8 cellular contexts compared by ENCODE assay signal in genomic region chr3:14401692-14402303, GRCh38. TPM values are rescaled to one million over a fixed set of nuclear protein-coding genes. Genes with fewer than 3 reads are reported as not detected.
DNase-seq lines count a peak whose midpoint lies in the region; ATAC-seq and TF ChIP-seq lines count a peak whose summit lies in the region.

No MANE protein-coding gene starts in this region.

- H3K4me2 ChIP-seq in Loucy (ENCODE audit: low read depth, low read length, poor library complexity, severe bottlenecking) = peak overlapping the region; percentile 78
- H3K4me2 ChIP-seq in neural cell (ENCODE audit: low read length) = peak overlapping the region; percentile 31

- no peaks in the 10 kb centered on the region for H3K9me3 ChIP-seq in CD4-positive, alpha-beta T cell (ENCODE audit: control insufficient read depth, low read length)
- H3K9me3 ChIP-seq in Loucy (ENCODE audit: insufficient read depth, low read depth, low read length) = no peaks in the 10 kb centered on the region
- H3K9me3 ChIP-seq in effector memory CD4-positive, alpha-beta T cell (ENCODE audit: control insufficient read depth, low read length) = no peaks in the 10 kb centered on the region
- no peaks in the 10 kb centered on the region for H3K9me3 ChIP-seq in neural cell (ENCODE audit: low read length)

- H3K9me2 ChIP-seq in Loucy (replicated peaks; ENCODE audit: low read depth, low read length) (no peaks in the 10 kb centered on the region), neural cell (ENCODE audit: insufficient read depth, low read length) (no peaks in the 10 kb centered on the region)

- no peak for TF ChIP-seq RAD21 in neural cell (conservative IDR thresholded peaks at IDR 0.05)

- H2AFZ ChIP-seq in Loucy (ENCODE audit: low read length) (peak overlapping the region; percentile 77), neural cell (ENCODE audit: low read depth, low read length) (peak overlapping the region; percentile 41)

- H3K4me1 Mint-ChIP-seq in CD4-positive, alpha-beta T cell (ENCODE audit: low read depth) = peaks cover 59% of the 10 kb centered on the region

- no peaks in the 10 kb centered on the region for H3K9me3 Mint-ChIP-seq in CD4-positive, alpha-beta T cell

- peaks cover 39% of the 10 kb centered on the region for H3K79me2 ChIP-seq in Loucy (ENCODE audit: insufficient read depth, low read length)
- H3K79me2 ChIP-seq in neural cell (replicated peaks; ENCODE audit: insufficient read depth, low read length) = peaks cover 26% of the 10 kb centered on the region

- peak overlapping the region; percentile 90 for H3K27ac Mint-ChIP-seq in CD4-positive, alpha-beta T cell

- peak overlapping the region; percentile 82 for H3K27ac ChIP-seq in CD4-positive, alpha-beta T cell (ENCODE audit: low read depth, low read length)
- peak overlapping the region; percentile 89 for H3K27ac ChIP-seq in effector memory CD4-positive, alpha-beta T cell (ENCODE audit: insufficient read depth, low read length, poor library complexity, severe bottlenecking)
- peak overlapping the region; percentile 95 for H3K27ac ChIP-seq in neural cell (ENCODE audit: low read length)

- H3K4me1 ChIP-seq in Loucy (ENCODE audit: insufficient read depth, low read length, poor library complexity, severe bottlenecking) = peaks cover 53% of the 10 kb centered on the region
- H3K4me1 ChIP-seq in effector memory CD4-positive, alpha-beta T cell (ENCODE audit: control insufficient read depth, insufficient read depth, low read length, poor library complexity, severe bottlenecking) = peaks cover 17% of the 10 kb centered on the region

- POLR2A ChIA-PET in CD4-positive, alpha-beta T cell (lab: Charles Lee) = interaction anchor here (0.8 to 3.5 kb wide), 18 partner anchors 8 to 1053 kb away, joined by 3 to 107 read pairs (median 6); partner anchors contain the start of genes CCDC174, CHCHD4, HDAC11 and LSM3

- ATAC-seq in CD4-positive, alpha-beta T cell (ENCODE audit: poor library complexity) = no peak
- no peak for ATAC-seq in HG02571 (IDR thresholded peaks at IDR 0.05; ENCODE audit: unreplicated experiment)

- H3K4me3 ChIP-seq in Loucy (ENCODE audit: low read length, poor library complexity, severe bottlenecking) (peak overlapping the region; percentile 84), neural cell (ENCODE audit: low read length) (peak overlapping the region; percentile 93)
- peak overlapping the region; percentile 70 for H3K4me3 ChIP-seq in effector memory CD4-positive, alpha-beta T cell (ENCODE audit: insufficient read depth, low read depth, low read length, poor library complexity, severe bottlenecking)

- CTCF ChIA-PET in CD4-positive, alpha-beta T cell (lab: Charles Lee) = interaction anchor here (0.9 to 4.7 kb wide), 12 partner anchors 10 to 522 kb away, joined by 3 to 42 read pairs (median 5); partner anchors contain the start of gene WNT7A

- no peak for TF ChIP-seq EP300 in neural cell (conservative IDR thresholded peaks at IDR 0.05; ENCODE audit: poor library complexity, severe bottlenecking)

- H3F3A ChIP-seq in Loucy (ENCODE audit: low read depth) = no peaks in the 10 kb centered on the region; the same call in 1 of the 2 replicates
- no peaks in the 10 kb centered on the region for H3F3A ChIP-seq in neural cell (ENCODE audit: insufficient read depth, low read length, poor library complexity, severe bottlenecking)

- H3K27me3 ChIP-seq in CD4-positive, alpha-beta T cell (ENCODE audit: control insufficient read depth, insufficient read depth, low read length) = no peaks in the 10 kb centered on the region
- no peaks in the 10 kb centered on the region for H3K27me3 ChIP-seq in Loucy (ENCODE audit: insufficient read depth, low read length, poor library complexity, severe bottlenecking)
- H3K27me3 ChIP-seq in effector memory CD4-positive, alpha-beta T cell (replicated peaks; ENCODE audit: control insufficient read depth, insufficient read depth, low read length, poor library complexity, severe bottlenecking) = no peaks in the 10 kb centered on the region
- no peaks in the 10 kb centered on the region for H3K27me3 ChIP-seq in neural cell (ENCODE audit: insufficient read depth, low read depth, low read length)

- no peak for TF ChIP-seq CTCF in CD4-positive, alpha-beta T cell (IDR thresholded peaks at IDR 0.05)
- TF ChIP-seq CTCF in Loucy (conservative IDR thresholded peaks at IDR 0.05; ENCODE audit: low read length) (no peak), neural cell (IDR thresholded peaks at IDR 0.05; ENCODE audit: poor library complexity, severe bottlenecking) (no peak)

- H4K20me1 ChIP-seq in Loucy (ENCODE audit: insufficient read depth, low read length, poor library complexity, severe bottlenecking) (peaks cover 27% of the 10 kb centered on the region), neural cell (ENCODE audit: insufficient read depth) (no peaks in the 10 kb centered on the region)

- peak overlapping the region; percentile 42 for H3K9ac ChIP-seq in Loucy (ENCODE audit: low read depth, low read length, poor library complexity, severe bottlenecking)
- peak overlapping the region; percentile 92 for H3K9ac ChIP-seq in neural cell (ENCODE audit: low read length)

- H3K36me3 ChIP-seq in Loucy (ENCODE audit: insufficient read depth, low read length) (no peaks in the 10 kb centered on the region), neural cell (ENCODE audit: insufficient read depth, low read length) (no peaks in the 10 kb centered on the region)
- H3K36me3 ChIP-seq in effector memory CD4-positive, alpha-beta T cell (ENCODE audit: control insufficient read depth, insufficient read depth, low read length) = no peaks in the 10 kb centered on the region

- intact Hi-C loops in CD4-positive, alpha-beta T cell (cut with DNase I, micrococcal nuclease) = loop anchor here (1.0 to 10.0 kb wide), 15 partner anchors 30 to 1559 kb away; partner anchors contain the start of genes LSM3 (in 2 of the 2), XPC (in 2 of the 2), CHCHD4 (in 1 of the 2) and NR2C2 (in 1 of the 2)

- peaks cover 12% of the 10 kb centered on the region for H3K36me3 Mint-ChIP-seq in CD4-positive, alpha-beta T cell (ENCODE audit: low read depth)

- no peak for DNase-seq in CD4-positive, alpha-beta T cell
- DNase-seq in effector memory CD4-positive, alpha-beta T cell = no peak
- no peak for DNase-seq in SIG-M5 treated with dmso at 0.1 percent for 504 hours (lab: John Stamatoyannopoulos, UW; ENCODE audit: unreplicated experiment)
- DNase-seq in NCI-H82 treated with DMSO at 0.1 percent for 48 hours (lab: John Stamatoyannopoulos, UW; ENCODE audit: unreplicated experiment) = no peak
- no peak for DNase-seq in stimulated activated CD8-positive, alpha-beta memory T cell treated with anti-CD3 and anti-CD28 coated beads, Interleukin-4, amount 100 ng/mL, for 48 hours

- H3K27me3 Mint-ChIP-seq in CD4-positive, alpha-beta T cell = no peaks in the 10 kb centered on the region

- H3K4me3 Mint-ChIP-seq in CD4-positive, alpha-beta T cell = peak overlapping the region; percentile 96

TF ChIP-seq in neural cell, 6 proteins besides CTCF, POLR2A, EP300 and RAD21:
- no peak for TF ChIP-seq REST (IDR thresholded peaks at IDR 0.05; ENCODE audit: borderline replicate concordance)
- TF ChIP-seq TAF1 (IDR thresholded peaks at IDR 0.05; ENCODE audit: low read depth) = no peak
- no peak for TF ChIP-seq POLR2AphosphoS5 (IDR thresholded peaks at IDR 0.05)
- TF ChIP-seq EZH2 (IDR thresholded peaks at IDR 0.05; ENCODE audit: borderline replicate concordance, insufficient read depth, low read length, poor library complexity, severe bottlenecking) = no peak
- TF ChIP-seq SMC3 (conservative IDR thresholded peaks at IDR 0.05; ENCODE audit: poor library complexity) = no peak
TF ChIP-seq in neural cell: peak in this region for 0.

RNA-seq across cellular contexts. Expression of gene SLC6A6, which starts 0.6 kb away (rescaled TPM):
- 10 to 100 TPM; 27.8 to 31.2 TPM for total RNA-seq in CD4-positive, alpha-beta T cell
- polyA plus RNA-seq in neural cell = 15.9 and 17.9 TPM in 2 replicates
- polyA minus RNA-seq in neural cell = 27.0 and 29.9 TPM in 2 replicates
